Comparison of ENCODE assay signal across 2 cellular contexts in the genomic region with DNA sequence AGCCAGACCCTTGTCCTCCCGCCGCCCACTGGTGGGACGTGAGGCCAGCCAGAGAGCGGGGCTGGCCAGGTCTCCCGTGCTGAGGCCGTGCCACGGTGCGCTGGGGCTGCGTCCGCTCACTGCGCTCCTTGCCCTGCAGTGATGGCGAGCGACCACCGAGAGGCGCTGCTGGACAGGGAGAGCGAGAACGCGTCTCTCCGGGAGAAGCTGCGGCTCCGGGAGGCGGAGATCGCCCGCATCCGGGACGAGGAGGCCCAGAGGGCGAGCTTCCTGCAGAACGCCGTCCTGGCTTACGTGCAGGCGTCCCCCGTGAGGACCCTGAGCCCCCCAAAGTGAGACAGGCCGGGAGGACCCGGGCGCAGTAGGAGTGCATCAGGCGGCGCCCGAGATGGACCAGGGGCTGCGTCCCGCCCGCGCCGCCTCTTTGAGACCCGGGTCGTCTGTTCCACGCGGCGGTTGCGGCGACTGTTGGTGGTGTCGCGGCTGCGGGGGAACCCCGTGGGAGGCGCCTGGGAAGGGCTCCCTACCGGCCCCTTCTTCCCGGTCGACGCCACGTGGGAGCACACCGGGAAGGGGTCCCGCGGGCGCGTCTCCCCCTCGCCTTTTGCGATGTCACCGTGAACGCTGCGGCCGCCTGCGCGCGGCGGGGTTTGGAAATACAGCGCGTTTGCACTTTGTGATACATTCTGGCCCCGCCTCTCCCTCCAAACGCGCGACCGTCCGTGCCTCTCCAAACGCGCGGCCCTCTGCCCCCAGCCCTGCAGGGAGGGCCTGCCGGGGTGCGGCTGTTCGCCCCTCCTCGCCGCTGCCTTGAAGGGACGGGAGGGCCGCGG.
TF ChIP-seq lines count a peak whose summit lies in the region.

No MANE protein-coding gene starts in this region.

TF ChIP-seq in HCT116, 20 proteins besides CTCF, POLR2A, EP300 and RAD21:
- TF ChIP-seq, protein P1, sequence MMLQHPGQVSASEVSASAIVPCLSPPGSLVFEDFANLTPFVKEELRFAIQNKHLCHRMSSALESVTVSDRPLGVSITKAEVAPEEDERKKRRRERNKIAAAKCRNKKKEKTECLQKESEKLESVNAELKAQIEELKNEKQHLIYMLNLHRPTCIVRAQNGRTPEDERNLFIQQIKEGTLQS (IDR thresholded peaks at IDR 0.05), result no peak
- TF ChIP-seq SRF (IDR thresholded peaks at IDR 0.05; ENCODE audit: low read depth), result no peak
- TF ChIP-seq CBX3 (IDR thresholded peaks at IDR 0.05; ENCODE audit: low read depth), result no peak
- no peak for TF ChIP-seq ELF1 (IDR thresholded peaks at IDR 0.05; ENCODE audit: borderline replicate concordance, low read depth)
- TF ChIP-seq EZH2 (IDR thresholded peaks at IDR 0.05), result no peak
- TF ChIP-seq SP1 (IDR thresholded peaks at IDR 0.05; ENCODE audit: low read depth), result no peak
- TF ChIP-seq, protein P2, sequence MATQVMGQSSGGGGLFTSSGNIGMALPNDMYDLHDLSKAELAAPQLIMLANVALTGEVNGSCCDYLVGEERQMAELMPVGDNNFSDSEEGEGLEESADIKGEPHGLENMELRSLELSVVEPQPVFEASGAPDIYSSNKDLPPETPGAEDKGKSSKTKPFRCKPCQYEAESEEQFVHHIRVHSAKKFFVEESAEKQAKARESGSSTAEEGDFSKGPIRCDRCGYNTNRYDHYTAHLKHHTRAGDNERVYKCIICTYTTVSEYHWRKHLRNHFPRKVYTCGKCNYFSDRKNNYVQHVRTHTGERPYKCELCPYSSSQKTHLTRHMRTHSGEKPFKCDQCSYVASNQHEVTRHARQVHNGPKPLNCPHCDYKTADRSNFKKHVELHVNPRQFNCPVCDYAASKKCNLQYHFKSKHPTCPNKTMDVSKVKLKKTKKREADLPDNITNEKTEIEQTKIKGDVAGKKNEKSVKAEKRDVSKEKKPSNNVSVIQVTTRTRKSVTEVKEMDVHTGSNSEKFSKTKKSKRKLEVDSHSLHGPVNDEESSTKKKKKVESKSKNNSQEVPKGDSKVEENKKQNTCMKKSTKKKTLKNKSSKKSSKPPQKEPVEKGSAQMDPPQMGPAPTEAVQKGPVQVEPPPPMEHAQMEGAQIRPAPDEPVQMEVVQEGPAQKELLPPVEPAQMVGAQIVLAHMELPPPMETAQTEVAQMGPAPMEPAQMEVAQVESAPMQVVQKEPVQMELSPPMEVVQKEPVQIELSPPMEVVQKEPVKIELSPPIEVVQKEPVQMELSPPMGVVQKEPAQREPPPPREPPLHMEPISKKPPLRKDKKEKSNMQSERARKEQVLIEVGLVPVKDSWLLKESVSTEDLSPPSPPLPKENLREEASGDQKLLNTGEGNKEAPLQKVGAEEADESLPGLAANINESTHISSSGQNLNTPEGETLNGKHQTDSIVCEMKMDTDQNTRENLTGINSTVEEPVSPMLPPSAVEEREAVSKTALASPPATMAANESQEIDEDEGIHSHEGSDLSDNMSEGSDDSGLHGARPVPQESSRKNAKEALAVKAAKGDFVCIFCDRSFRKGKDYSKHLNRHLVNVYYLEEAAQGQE (IDR thresholded peaks at IDR 0.05; ENCODE audit: low read depth), result no peak
- TF ChIP-seq EGR1 (IDR thresholded peaks at IDR 0.05; ENCODE audit: low read depth), result no peak
- TF ChIP-seq, protein P3, sequence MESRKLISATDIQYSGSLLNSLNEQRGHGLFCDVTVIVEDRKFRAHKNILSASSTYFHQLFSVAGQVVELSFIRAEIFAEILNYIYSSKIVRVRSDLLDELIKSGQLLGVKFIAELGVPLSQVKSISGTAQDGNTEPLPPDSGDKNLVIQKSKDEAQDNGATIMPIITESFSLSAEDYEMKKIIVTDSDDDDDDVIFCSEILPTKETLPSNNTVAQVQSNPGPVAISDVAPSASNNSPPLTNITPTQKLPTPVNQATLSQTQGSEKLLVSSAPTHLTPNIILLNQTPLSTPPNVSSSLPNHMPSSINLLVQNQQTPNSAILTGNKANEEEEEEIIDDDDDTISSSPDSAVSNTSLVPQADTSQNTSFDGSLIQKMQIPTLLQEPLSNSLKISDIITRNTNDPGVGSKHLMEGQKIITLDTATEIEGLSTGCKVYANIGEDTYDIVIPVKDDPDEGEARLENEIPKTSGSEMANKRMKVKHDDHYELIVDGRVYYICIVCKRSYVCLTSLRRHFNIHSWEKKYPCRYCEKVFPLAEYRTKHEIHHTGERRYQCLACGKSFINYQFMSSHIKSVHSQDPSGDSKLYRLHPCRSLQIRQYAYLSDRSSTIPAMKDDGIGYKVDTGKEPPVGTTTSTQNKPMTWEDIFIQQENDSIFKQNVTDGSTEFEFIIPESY (IDR thresholded peaks at IDR 0.05; ENCODE audit: extremely low read depth, insufficient replicate concordance, low read length), result no peak
- TF ChIP-seq YY1 (IDR thresholded peaks at IDR 0.05; ENCODE audit: extremely low read depth, insufficient replicate concordance, low read depth, low read length), result peak; percentile 64
- peak; percentile 43; the same call in 1 of the 2 replicates for TF ChIP-seq ZFX (IDR thresholded peaks at IDR 0.05)
- TF ChIP-seq, protein P4, sequence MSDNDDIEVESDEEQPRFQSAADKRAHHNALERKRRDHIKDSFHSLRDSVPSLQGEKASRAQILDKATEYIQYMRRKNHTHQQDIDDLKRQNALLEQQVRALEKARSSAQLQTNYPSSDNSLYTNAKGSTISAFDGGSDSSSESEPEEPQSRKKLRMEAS (IDR thresholded peaks at IDR 0.05), result peak; percentile 51; the same call in 1 of the 2 replicates
- TF ChIP-seq JUND (IDR thresholded peaks at IDR 0.05), result no peak
- no peak; the same call in 1 of the 2 replicates for TF ChIP-seq POLR2AphosphoS5 (IDR thresholded peaks at IDR 0.05; ENCODE audit: low read depth, low read length)
- TF ChIP-seq ZNF274 (IDR thresholded peaks at IDR 0.05; ENCODE audit: low read depth, low read length), result no peak
- TF ChIP-seq TCF7L2 (IDR thresholded peaks at IDR 0.05; ENCODE audit: borderline replicate concordance, extremely low read depth, insufficient read depth, insufficient read length), result no peak
- no peak for TF ChIP-seq FOSL1 (IDR thresholded peaks at IDR 0.05; ENCODE audit: low read depth)
- no peak for TF ChIP-seq SIN3A (IDR thresholded peaks at IDR 0.05; ENCODE audit: low read depth)
- TF ChIP-seq EZH2phosphoT487 (IDR thresholded peaks at IDR 0.05; ENCODE audit: borderline replicate concordance), result no peak

TF ChIP-seq in liver, 16 proteins besides CTCF, POLR2A, EP300 and RAD21:
- TF ChIP-seq, protein P4 (IDR thresholded peaks at IDR 0.05), result no peak
- TF ChIP-seq, protein P1 (IDR thresholded peaks at IDR 0.05), result no peak
- peak; percentile 5 for TF ChIP-seq SP1 (IDR thresholded peaks at IDR 0.05)
- TF ChIP-seq RXRA (IDR thresholded peaks at IDR 0.05), result no peak
- TF ChIP-seq GABPA (IDR thresholded peaks at IDR 0.05 in 1 of 2, conservative IDR thresholded peaks at IDR 0.05 in 1 of 2), result peak in 1 of 2 donors; percentile 44
- no peak for TF ChIP-seq EGR1 (IDR thresholded peaks at IDR 0.05; ENCODE audit: low read depth in 2 of 2)
- TF ChIP-seq HNF4G (IDR thresholded peaks at IDR 0.05), result no peak
- TF ChIP-seq, protein P2 (IDR thresholded peaks at IDR 0.05), result no peak
- TF ChIP-seq FOXA2 (IDR thresholded peaks at IDR 0.05), result no peak
- TF ChIP-seq FOXA1 (IDR thresholded peaks at IDR 0.05), result no peak
- no peak for TF ChIP-seq NR2F2 (IDR thresholded peaks at IDR 0.05)
- TF ChIP-seq HNF4A (conservative IDR thresholded peaks at IDR 0.05), result no peak
- peak; percentile 19 for TF ChIP-seq YY1 (IDR thresholded peaks at IDR 0.05)
- TF ChIP-seq TAF1 (conservative IDR thresholded peaks at IDR 0.05), result no peak
